Comparison of ENCODE assay signal across 1 cellular context in genomic region chr11:46617451-46618314, GRCh38.
TF ChIP-seq lines count a peak whose summit lies in the region.

TSS of gene ATG13 (plus strand) at chr11:46617553. CDS start at chr11:46644292, 26,739 bp downstream.

TF ChIP-seq in GM12878, 131 proteins besides CTCF, POLR2A, EP300 and RAD21 (continued from another document and continues in another):
- TF ChIP-seq MLLT1 (IDR thresholded peaks at IDR 0.05) (peak; percentile 50; the same call in 1 of the 2 replicates), EGR1 (IDR thresholded peaks at IDR 0.05; ENCODE audit: borderline replicate concordance in 1 of 2, low read depth in 2 of 2, low read length in 2 of 2) (0 out of 3 replicates have a peak, but pooled peaks of 1 of the 2 experiments have one; percentile 22), ZBTB33 (IDR thresholded peaks at IDR 0.05) (no peak), TCF3 (IDR thresholded peaks at IDR 0.05; ENCODE audit: borderline replicate concordance, insufficient read depth, low read depth, low read length) (no peak), LARP7 (IDR thresholded peaks at IDR 0.05) (no peak; the same call in 1 of the 2 replicates), SMARCA5 (IDR thresholded peaks at IDR 0.05) (peak; percentile 79), ZNF24 (IDR thresholded peaks at IDR 0.05) (no peak), DPF2 (IDR thresholded peaks at IDR 0.05) (0 out of 2 replicates have a peak, but pooled peaks have one; percentile 17), CEBPZ (IDR thresholded peaks at IDR 0.05; ENCODE audit: low read depth, low read length) (no peak), TAF1 (IDR thresholded peaks at IDR 0.05; ENCODE audit: borderline replicate concordance, low read depth, low read length) (peak; percentile 34; the same call in 1 of the 2 replicates), BMI1 (IDR thresholded peaks at IDR 0.05; ENCODE audit: borderline replicate concordance) (no peak), ZZZ3 (IDR thresholded peaks at IDR 0.05; ENCODE audit: control insufficient read depth, insufficient read length, low read depth) (no peak), NKRF (conservative IDR thresholded peaks at IDR 0.05) (peak; percentile 82), USF1 (IDR thresholded peaks at IDR 0.05; ENCODE audit: borderline replicate concordance, extremely low read length, insufficient read depth, low read depth, low read length) (no peak), RBBP5 (conservative IDR thresholded peaks at IDR 0.05) (no peak), FOS (IDR thresholded peaks at IDR 0.05; ENCODE audit: borderline replicate concordance, extremely low read depth, insufficient read length) (no peak), ZNF217 (IDR thresholded peaks at IDR 0.05) (no peak), SUPT20H (IDR thresholded peaks at IDR 0.05; ENCODE audit: borderline replicate concordance, control insufficient read depth, low read depth, low read length) (no peak), CHD1 (IDR thresholded peaks at IDR 0.05; ENCODE audit: low read depth, low read length) (0 out of 2 replicates have a peak, but pooled peaks have one; percentile 43), E4F1 (IDR thresholded peaks at IDR 0.05; ENCODE audit: borderline replicate concordance, partially characterized antibody) (no peak), POU2F2 (IDR thresholded peaks at IDR 0.05; ENCODE audit: borderline replicate concordance, low read depth, low read length) (no peak; the same call in 1 of the 3 replicates), KDM1A (IDR thresholded peaks at IDR 0.05; ENCODE audit: borderline replicate concordance) (no peak), CREB1 (IDR thresholded peaks at IDR 0.05; ENCODE audit: low read depth) (peak; percentile 68; the same call in 1 of the 2 replicates), ZNF384 (IDR thresholded peaks at IDR 0.05; ENCODE audit: borderline replicate concordance, low read depth, low read length) (no peak), CUX1 (IDR thresholded peaks at IDR 0.05; ENCODE audit: insufficient replicate concordance, low read depth, low read length) (no peak), ATF7 (IDR thresholded peaks at IDR 0.05; ENCODE audit: low read depth) (no peak), PRDM15 (CRISPR knock-in tag; IDR thresholded peaks at IDR 0.05) (no peak), CHD4 (IDR thresholded peaks at IDR 0.05) (no peak)
